Comparison of ENCODE assay signal across 20 cellular contexts in genomic region chr4:159950707-159951106, GRCh38.
"Had no signal": no experiment of that assay in that cellular context is flagged by ENCODE, and none has a peak within 500 bp of the region (broad histone marks: within the 10 kb centered on the region; RNA-seq: fewer than 3 reads in every experiment).

No MANE protein-coding gene starts in this region.

- H3K9me3 ChIP-seq: esophagus muscularis mucosa, gastrocnemius medialis, heart right ventricle, psoas muscle, spleen, testis, tibial nerve, upper lobe of right lung, vagina had no signal

- H3K4me3 ChIP-seq: esophagus muscularis mucosa, gastrocnemius medialis, heart right ventricle, psoas muscle, spleen, testis, tibial nerve, upper lobe of right lung, vagina had no signal

- H3K27me3 ChIP-seq: esophagus muscularis mucosa, gastrocnemius medialis, heart right ventricle, spleen, testis, tibial nerve, upper lobe of right lung, vagina had no signal

- H3K36me3 ChIP-seq: esophagus muscularis mucosa, gastrocnemius medialis, heart right ventricle, spleen, tibial nerve, upper lobe of right lung, vagina had no signal

- DNase-seq: effector memory CD4-positive, alpha-beta T cell; gastrocnemius medialis; heart right ventricle; hypothalamus; kidney glomerular epithelial cell; mesendoderm; naive B cell; psoas muscle; retina; spleen; stimulated activated CD4-positive, alpha-beta T cell treated with anti-CD3 and anti-CD28 coated beads, Interleukin-15, amount 100 ng/mL, for 24 hours; stimulated activated CD4-positive, alpha-beta T cell treated with anti-CD3 and anti-CD28 coated beads, Interleukin-1b, Interleukin-23, amount 100 ng/mL, for 48 hours; stimulated activated CD4-positive, alpha-beta T cell treated with anti-CD3 and anti-CD28 coated beads, Interleukin-4, amount 100 ng/mL, for 24 hours; testis; upper lobe of right lung had no signal

- FAIRE-seq: islet of Langerhans had no signal

- H3K27ac ChIP-seq: epithelial cell of prostate, esophagus muscularis mucosa, gastrocnemius medialis, heart right ventricle, psoas muscle, spleen, testis, tibial nerve, upper lobe of right lung, vagina had no signal

- H3K4me1 ChIP-seq: esophagus muscularis mucosa, gastrocnemius medialis, heart right ventricle, psoas muscle, spleen, testis, tibial nerve, upper lobe of right lung, vagina had no signal
